18 cellular contexts compared by ENCODE assay signal in genomic region chr2:223228871-223229270, GRCh38.
A peak's percentile ranks its signal among the peaks of the same experiment; 100 is the strongest.
DNase-seq lines count a peak whose midpoint lies in the region; ATAC-seq and TF ChIP-seq lines count a peak whose summit lies in the region.
"Had no signal": no experiment of that assay in that cellular context is flagged by ENCODE, and none has a peak within 500 bp of the region (broad histone marks: within the 10 kb centered on the region; RNA-seq: fewer than 3 reads in every experiment).

No MANE protein-coding gene starts in this region.

- H4K12ac ChIP-seq in trophoblast cell (ENCODE audit: low read depth, low read length) = no peak overlapping the region

- H3K4me2 ChIP-seq in mammary epithelial cell (ENCODE audit: insufficient read depth, low read depth, low read length) = no peak overlapping the region
- H3K4me2 ChIP-seq in trophoblast cell (ENCODE audit: low read length) = no peak overlapping the region
- H3K4me2 ChIP-seq: A549; BLaER1 treated with 17β-estradiol and CSF1 and Interleukin-3, amounts not matched to agents 10 nM and 100 nM had no signal

- H2AFZ ChIP-seq in mammary epithelial cell (ENCODE audit: low read depth, low read length) = no peak overlapping the region
- no peak overlapping the region for H2AFZ ChIP-seq in trophoblast cell (ENCODE audit: insufficient read depth, low read length, poor library complexity)

- H2BK12ac ChIP-seq in trophoblast cell (ENCODE audit: low read length) = no peak overlapping the region

- no peak overlapping the region for H4K8ac ChIP-seq in trophoblast cell (ENCODE audit: low read depth, low read length)

- ATAC-seq in SK-N-SH treated with all-trans-retinoic acid at 6 μM for 48 hours (no peak), GM18858 (IDR thresholded peaks at IDR 0.05; ENCODE audit: unreplicated experiment) (no peak)
- ATAC-seq: A549; CD8-positive, alpha-beta T cell had no signal

- H2BK120ac ChIP-seq in trophoblast cell (ENCODE audit: insufficient read depth, low read length, poor library complexity) = no peak overlapping the region

- H3K36me3 ChIP-seq in mammary epithelial cell (ENCODE audit: insufficient read depth, low read length) (no peaks in the 10 kb centered on the region), trophoblast cell (ENCODE audit: control insufficient read depth in 1 of 2, insufficient read depth in 2 of 2, low read length in 2 of 2) (no peaks in the 10 kb centered on the region)
- H3K36me3 ChIP-seq: BLaER1 treated with 17β-estradiol and CSF1 and Interleukin-3, amounts not matched to agents 10 nM and 100 nM had no signal

- H3K4me3 ChIP-seq in mammary epithelial cell (replicated peaks in 1 of 3; ENCODE audit: insufficient read depth in 1 of 3, low read depth in 2 of 3, low read length in 3 of 3) = no peak overlapping the region
- H3K4me3 ChIP-seq in trophoblast cell (ENCODE audit: low read depth, low read length) = no peak overlapping the region
- H3K4me3 ChIP-seq: A549; BLaER1 treated with 17β-estradiol and CSF1 and Interleukin-3, amounts not matched to agents 10 nM and 100 nM had no signal

- no peak overlapping the region for H4K91ac ChIP-seq in trophoblast cell (ENCODE audit: low read depth, low read length)

- H3K9ac ChIP-seq in mammary epithelial cell (ENCODE audit: insufficient read depth, low read length) (no peak overlapping the region), trophoblast cell (ENCODE audit: low read length) (no peak overlapping the region)
- H3K9ac ChIP-seq: BLaER1 treated with 17β-estradiol and CSF1 and Interleukin-3, amounts not matched to agents 10 nM and 100 nM had no signal

- TF ChIP-seq CTCF in MCF 10A (IDR thresholded peaks at IDR 0.05; ENCODE audit: unreplicated experiment) (no peak), mammary epithelial cell (conservative IDR thresholded peaks at IDR 0.05 in 1 of 2, IDR thresholded peaks at IDR 0.05 in 1 of 2; ENCODE audit: extremely low read depth in 1 of 2, insufficient read depth in 1 of 2, low read depth in 1 of 2, low read length in 2 of 2) (no peak)

- no peaks in the 10 kb centered on the region for H3K79me2 ChIP-seq in mammary epithelial cell (ENCODE audit: insufficient read depth, low read length)
- no peaks in the 10 kb centered on the region for H3K79me2 ChIP-seq in trophoblast cell (ENCODE audit: control insufficient read depth, insufficient read depth, low read length, poor library complexity)

- no peak overlapping the region for H3K4ac ChIP-seq in trophoblast cell (ENCODE audit: low read depth, low read length)

- in situ Hi-C loops in mammary epithelial cell (cut with MboI; ENCODE audit: low sequenced_read_pairs in 2 of 2) = loop anchor here in 1 of 2 donors (25.0 kb wide), 1 partner anchor 558 kb away; no protein-coding TSS in a partner anchor

- H3K27ac ChIP-seq in mammary epithelial cell (ENCODE audit: insufficient read depth, low read depth, low read length) (no peak overlapping the region), trophoblast cell (ENCODE audit: low read depth, low read length) (peak overlapping the region; percentile 81)
- H3K27ac ChIP-seq: 22Rv1; A549; BLaER1 treated with 17β-estradiol and CSF1 and Interleukin-3, amounts not matched to agents 10 nM and 100 nM; C4-2B had no signal

- no peak overlapping the region for H2AK5ac ChIP-seq in trophoblast cell (ENCODE audit: low read length)

- H3K18ac ChIP-seq in trophoblast cell (ENCODE audit: low read length) = no peak overlapping the region

- H2BK5ac ChIP-seq in trophoblast cell (ENCODE audit: low read depth, low read length, poor library complexity) = no peak overlapping the region

- peaks cover 20% of the 10 kb centered on the region for H3K4me1 Mint-ChIP-seq in MCF 10A (ENCODE audit: insufficient read depth, unreplicated experiment)
- H3K4me1 Mint-ChIP-seq: B cell had no signal

- no peak overlapping the region for H3K23ac ChIP-seq in trophoblast cell (ENCODE audit: low read length)

- no peak overlapping the region for H3K14ac ChIP-seq in trophoblast cell (ENCODE audit: low read length)

- DNase-seq in MCF 10A (ENCODE audit: unreplicated experiment) (no peak), mammary epithelial cell (no peak), trophoblast cell (no peak), inferior parietal cortex (ENCODE audit: extremely low spot score) (no peak)
- DNase-seq: AML-193; Caco-2; Calu3; CD4-positive, alpha-beta T cell; CD8-positive, alpha-beta T cell; DMS79 treated with DMSO at 0.1 percent for 48 hours; GF-D8 had no signal

- H3K27me3 ChIP-seq in mammary epithelial cell (ENCODE audit: insufficient read depth, low read length) = no peaks in the 10 kb centered on the region
- no peaks in the 10 kb centered on the region for H3K27me3 ChIP-seq in trophoblast cell (ENCODE audit: insufficient read depth, low read length)
- H3K27me3 ChIP-seq: BLaER1 treated with 17β-estradiol and CSF1 and Interleukin-3, amounts not matched to agents 10 nM and 100 nM had no signal

- dilution Hi-C loops in mammary epithelial cell (cut with HindIII; ENCODE audit: low sequenced_read_pairs) = no loop called here

- CTCF ChIA-PET in MCF 10A (lab: Yijun Ruan, JAX) = no interaction called here
- CTCF ChIA-PET in mammary epithelial cell (lab: Charles Lee; ENCODE audit: low non-redundant PET) = no interaction called here

- no TSS peak for BruUV-seq in MCF 10A (replicated peaks; lab: Mats Ljungman, UMichigan)
- BruUV-seq in mammary epithelial cell (replicated peaks; lab: Mats Ljungman, UMichigan) = no TSS peak

- peaks cover 4% of the 10 kb centered on the region for H3K79me1 ChIP-seq in trophoblast cell (ENCODE audit: low read length)

- no peaks in the 10 kb centered on the region for H3K9me3 Mint-ChIP-seq in MCF 10A (ENCODE audit: unreplicated experiment)

- no peaks in the 10 kb centered on the region for H3K27me3 Mint-ChIP-seq in MCF 10A (ENCODE audit: insufficient read depth, unreplicated experiment)
- H3K27me3 Mint-ChIP-seq: B cell; CD4-positive, alpha-beta T cell had no signal

- H3K4me3 Mint-ChIP-seq in MCF 10A (ENCODE audit: unreplicated experiment) = no peak overlapping the region
- H3K4me3 Mint-ChIP-seq: B cell; CD4-positive, alpha-beta T cell; CD8-positive, alpha-beta T cell had no signal

- H3K4me1 ChIP-seq in mammary epithelial cell (ENCODE audit: insufficient read depth, low read length) = peaks cover 26% of the 10 kb centered on the region
- H3K4me1 ChIP-seq in trophoblast cell (ENCODE audit: control insufficient read depth in 1 of 2, insufficient read depth in 2 of 2, low read length in 2 of 2) = peaks cover 2 to 5% of the 10 kb centered on the region in 2 experiments
- H3K4me1 ChIP-seq: A549; BLaER1 treated with 17β-estradiol and CSF1 and Interleukin-3, amounts not matched to agents 10 nM and 100 nM; Caco-2 had no signal

- peak overlapping the region; percentile 14 for H3K27ac Mint-ChIP-seq in MCF 10A (ENCODE audit: low read depth, unreplicated experiment)
- H3K27ac Mint-ChIP-seq: B cell; CD4-positive, alpha-beta T cell; CD8-positive, alpha-beta T cell had no signal

- intact Hi-C loops in MCF 10A (cut with micrococcal nuclease) = no loop called here
- intact Hi-C loops in mammary epithelial cell (cut with micrococcal nuclease) = no loop called here

- H4K20me1 ChIP-seq in mammary epithelial cell (ENCODE audit: insufficient read depth, low read length) = no peaks in the 10 kb centered on the region
- H4K20me1 ChIP-seq: BLaER1 treated with 17β-estradiol and CSF1 and Interleukin-3, amounts not matched to agents 10 nM and 100 nM had no signal

- peaks cover 4% of the 10 kb centered on the region for H3K36me3 Mint-ChIP-seq in MCF 10A (ENCODE audit: insufficient read depth, unreplicated experiment)
- H3K36me3 Mint-ChIP-seq: CD8-positive, alpha-beta T cell had no signal

- POLR2A ChIA-PET in MCF 10A (lab: Yijun Ruan, JAX) = interaction anchor here (0.7 kb wide), 1 partner anchor 252 kb away, joined by 3 read pairs; no protein-coding TSS in a partner anchor

- H3K9me3 ChIP-seq in mammary epithelial cell (replicated peaks; ENCODE audit: insufficient read depth, low read length) (no peaks in the 10 kb centered on the region), trophoblast cell (ENCODE audit: insufficient read depth, low read depth, low read length) (no peaks in the 10 kb centered on the region)
- H3K9me3 ChIP-seq: A549; BLaER1 treated with 17β-estradiol and CSF1 and Interleukin-3, amounts not matched to agents 10 nM and 100 nM; Caco-2 had no signal

TF ChIP-seq in SK-N-SH treated with all-trans-retinoic acid at 6 μM for 48 hours, 23 proteins besides CTCF, POLR2A, EP300 and RAD21:
- TF ChIP-seq ISL1 (CRISPR knock-in tag; IDR thresholded peaks at IDR 0.05) = peak; percentile 69
- TF ChIP-seq RARB (CRISPR knock-in tag; IDR thresholded peaks at IDR 0.05) = no peak
- peak; percentile 87 for TF ChIP-seq TCF4 (CRISPR knock-in tag; IDR thresholded peaks at IDR 0.05; ENCODE audit: borderline replicate concordance)
- no peak for TF ChIP-seq BACH2 (CRISPR knock-in tag; IDR thresholded peaks at IDR 0.05; ENCODE audit: borderline replicate concordance)
